Comparison of ENCODE assay signal across 1 cellular context in the genomic region with DNA sequence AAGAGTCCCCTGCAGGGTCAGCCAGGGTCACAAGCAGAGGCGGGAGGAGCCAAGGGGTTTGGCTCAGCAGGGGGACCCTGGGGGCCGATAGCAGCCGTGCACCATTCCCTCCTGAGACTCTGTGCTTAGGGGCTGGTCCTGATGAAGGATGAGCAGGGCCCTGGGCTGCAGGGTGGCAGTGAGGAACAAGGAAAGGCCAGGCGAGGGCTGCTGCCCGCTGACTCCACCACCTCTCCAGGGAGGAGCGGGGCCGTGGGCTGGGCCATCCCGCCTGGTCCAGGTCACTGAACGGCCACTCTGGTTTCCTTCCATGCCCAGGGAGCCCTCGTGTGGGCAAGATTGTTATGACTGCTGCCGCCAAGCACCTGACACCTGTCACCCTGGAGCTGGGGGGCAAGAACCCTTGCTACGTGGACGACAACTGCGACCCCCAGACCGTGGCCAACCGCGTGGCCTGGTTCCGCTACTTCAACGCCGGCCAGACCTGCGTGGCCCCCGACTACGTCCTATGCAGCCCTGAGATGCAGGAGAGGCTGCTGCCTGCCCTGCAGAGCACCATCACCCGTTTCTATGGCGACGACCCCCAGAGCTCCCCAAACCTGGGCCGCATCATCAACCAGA.
TF ChIP-seq lines count a peak whose summit lies in the region.

No MANE protein-coding gene starts in this region.

TF ChIP-seq in HepG2, 621 proteins besides CTCF, POLR2A, EP300 and RAD21 (continued from another document):
- TF ChIP-seq, protein P1, sequence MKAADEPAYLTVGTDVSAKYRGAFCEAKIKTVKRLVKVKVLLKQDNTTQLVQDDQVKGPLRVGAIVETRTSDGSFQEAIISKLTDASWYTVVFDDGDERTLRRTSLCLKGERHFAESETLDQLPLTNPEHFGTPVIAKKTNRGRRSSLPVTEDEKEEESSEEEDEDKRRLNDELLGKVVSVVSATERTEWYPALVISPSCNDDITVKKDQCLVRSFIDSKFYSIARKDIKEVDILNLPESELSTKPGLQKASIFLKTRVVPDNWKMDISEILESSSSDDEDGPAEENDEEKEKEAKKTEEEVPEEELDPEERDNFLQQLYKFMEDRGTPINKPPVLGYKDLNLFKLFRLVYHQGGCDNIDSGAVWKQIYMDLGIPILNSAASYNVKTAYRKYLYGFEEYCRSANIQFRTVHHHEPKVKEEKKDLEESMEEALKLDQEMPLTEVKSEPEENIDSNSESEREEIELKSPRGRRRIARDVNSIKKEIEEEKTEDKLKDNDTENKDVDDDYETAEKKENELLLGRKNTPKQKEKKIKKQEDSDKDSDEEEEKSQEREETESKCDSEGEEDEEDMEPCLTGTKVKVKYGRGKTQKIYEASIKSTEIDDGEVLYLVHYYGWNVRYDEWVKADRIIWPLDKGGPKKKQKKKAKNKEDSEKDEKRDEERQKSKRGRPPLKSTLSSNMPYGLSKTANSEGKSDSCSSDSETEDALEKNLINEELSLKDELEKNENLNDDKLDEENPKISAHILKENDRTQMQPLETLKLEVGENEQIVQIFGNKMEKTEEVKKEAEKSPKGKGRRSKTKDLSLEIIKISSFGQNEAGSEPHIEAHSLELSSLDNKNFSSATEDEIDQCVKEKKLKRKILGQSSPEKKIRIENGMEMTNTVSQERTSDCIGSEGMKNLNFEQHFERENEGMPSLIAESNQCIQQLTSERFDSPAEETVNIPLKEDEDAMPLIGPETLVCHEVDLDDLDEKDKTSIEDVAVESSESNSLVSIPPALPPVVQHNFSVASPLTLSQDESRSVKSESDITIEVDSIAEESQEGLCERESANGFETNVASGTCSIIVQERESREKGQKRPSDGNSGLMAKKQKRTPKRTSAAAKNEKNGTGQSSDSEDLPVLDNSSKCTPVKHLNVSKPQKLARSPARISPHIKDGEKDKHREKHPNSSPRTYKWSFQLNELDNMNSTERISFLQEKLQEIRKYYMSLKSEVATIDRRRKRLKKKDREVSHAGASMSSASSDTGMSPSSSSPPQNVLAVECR (CRISPR knock-in tag; IDR thresholded peaks at IDR 0.05; ENCODE audit: borderline replicate concordance), result 0 out of 2 replicates have a peak, but pooled peaks have one; percentile 30
